27 cellular contexts compared by ENCODE assay signal in the genomic region with DNA sequence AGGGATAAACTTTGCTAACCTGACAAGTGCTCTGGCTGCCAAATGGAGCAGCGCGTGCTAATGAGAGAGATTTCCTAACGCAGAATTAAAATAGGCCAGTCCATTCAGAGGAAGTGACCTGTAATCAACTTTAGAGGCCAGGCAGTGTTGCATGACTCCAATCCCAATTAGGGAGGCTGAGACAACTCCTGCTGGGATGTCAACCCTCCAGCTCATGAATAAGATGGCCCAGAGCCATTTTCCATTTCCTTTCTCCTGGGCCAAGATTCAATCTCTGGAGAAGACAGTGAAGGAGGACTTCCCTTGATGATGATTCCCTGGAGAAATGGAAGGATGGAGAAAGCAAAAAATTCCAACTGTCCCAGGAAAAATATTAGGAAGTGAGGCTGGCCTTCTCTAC. TPM values are rescaled to one million over a fixed set of nuclear protein-coding genes. Genes with fewer than 3 reads are reported as not detected.
"Had no signal": no experiment of that assay in that cellular context is flagged by ENCODE, and none has a peak within 500 bp of the region (broad histone marks: within the 10 kb centered on the region; RNA-seq: fewer than 3 reads in every experiment).

No MANE protein-coding gene starts in this region.

- H3K9me3 ChIP-seq: breast epithelium, left lung, mucosa of descending colon, ovary, sigmoid colon, stomach, thyroid gland, upper lobe of left lung, vagina had no signal

- H3K27me3 ChIP-seq: breast epithelium, ovary, sigmoid colon, thyroid gland, upper lobe of left lung, vagina had no signal

- ATAC-seq: activated CD8-positive, alpha-beta memory T cell treated with anti-CD3 and anti-CD28 coated beads, Interleukin-2, amount 10 ng/mL, durations not matched to agents 7 days and 5 days; activated CD8-positive, alpha-beta T cell treated with anti-CD3 and anti-CD28 coated beads, Interleukin-2, amount 10 ng/mL, durations not matched to agents 7 days and 5 days; activated naive CD4-positive, alpha-beta T cell treated with anti-CD3 and anti-CD28 coated beads, Interleukin-2, amount 50 U/mL, for 72 hours; activated T-cell treated with anti-CD3 and anti-CD28 coated beads, Interleukin-2, amount 50 U/mL, for 72 hours; esophagus mucosa; left lung; mucosa of descending colon; stimulated activated naive B cell treated with anti-CD40 and anti-IgM and Interleukin-4, amounts not matched to agents 10 μg/mL and 1 μg/mL and 100 μg/mL, for 72 hours had no signal

- DNase-seq: activated B cell treated with CpG ODN at 0.5 μM for 24 hours; activated CD8-positive, alpha-beta memory T cell treated with anti-CD3 and anti-CD28 coated beads, Interleukin-2, amount 10 ng/mL, durations not matched to agents 7 days and 5 days; activated CD8-positive, alpha-beta T cell treated with anti-CD3 and anti-CD28 coated beads, Interleukin-2, amount 10 ng/mL, durations not matched to agents 7 days and 5 days; activated naive CD4-positive, alpha-beta T cell; activated T-cell treated with anti-CD3 and anti-CD28 coated beads for 4 hours; activated T-cell treated with anti-CD3 and anti-CD28 coated beads, Interleukin-2, amount 50 U/mL, for 72 hours; central memory CD4-positive, alpha-beta T cell; endodermal cell; left lung; mucosa of descending colon; nephron progenitor cell; ovary; sigmoid colon; small intestine; stimulated activated CD4-positive, alpha-beta T cell treated with anti-CD3 and anti-CD28 coated beads, Interleukin-1b, Interleukin-23, amount 100 ng/mL, for 48 hours; stimulated activated CD4-positive, alpha-beta T cell treated with anti-CD3 and anti-CD28 coated beads, Interleukin-4, amount 100 ng/mL, for 4 hours; stimulated activated CD8-positive, alpha-beta memory T cell treated with anti-CD3 and anti-CD28 coated beads, Interleukin-4, amount 100 ng/mL, for 48 hours; stimulated activated naive B cell treated with anti-CD40 and anti-IgM and Interleukin-4, amounts not matched to agents 10 μg/mL and 1 μg/mL and 100 μg/mL, for 72 hours; stomach; thyroid gland; upper lobe of left lung had no signal

- H3K27ac ChIP-seq: breast epithelium, left lung, ovary, sigmoid colon, stomach, thyroid gland, upper lobe of left lung, vagina had no signal

- H3K4me3 ChIP-seq: breast epithelium, left lung, lung, mucosa of descending colon, ovary, sigmoid colon, stomach, thyroid gland, upper lobe of left lung, vagina had no signal

- H3K4me1 ChIP-seq: breast epithelium, left lung, sigmoid colon, stomach, thyroid gland, upper lobe of left lung, vagina had no signal

- H3K36me3 ChIP-seq: breast epithelium, left lung, ovary, sigmoid colon, stomach, thyroid gland, upper lobe of left lung, vagina had no signal

RNA-seq across cellular contexts. Expression of a gene that starts 7.8 kb away (rescaled TPM):
- total RNA-seq: activated B cell treated with CpG ODN at 0.5 μM for 24 hours; activated CD8-positive, alpha-beta memory T cell treated with anti-CD3 and anti-CD28 coated beads, Interleukin-2, amount 10 ng/mL, durations not matched to agents 7 days and 5 days; activated CD8-positive, alpha-beta T cell treated with anti-CD3 and anti-CD28 coated beads, Interleukin-2, amount 10 ng/mL, durations not matched to agents 7 days and 5 days; activated naive CD4-positive, alpha-beta T cell treated with anti-CD3 and anti-CD28 coated beads, Interleukin-2, amount 50 U/mL, for 72 hours; activated T-cell treated with anti-CD3 and anti-CD28 coated beads, Interleukin-2, amount 50 U/mL, for 72 hours; endodermal cell; esophagus mucosa; progenitor cell of endocrine pancreas had no signal
